Comparison of ENCODE assay signal across 21 cellular contexts in the genomic region with DNA sequence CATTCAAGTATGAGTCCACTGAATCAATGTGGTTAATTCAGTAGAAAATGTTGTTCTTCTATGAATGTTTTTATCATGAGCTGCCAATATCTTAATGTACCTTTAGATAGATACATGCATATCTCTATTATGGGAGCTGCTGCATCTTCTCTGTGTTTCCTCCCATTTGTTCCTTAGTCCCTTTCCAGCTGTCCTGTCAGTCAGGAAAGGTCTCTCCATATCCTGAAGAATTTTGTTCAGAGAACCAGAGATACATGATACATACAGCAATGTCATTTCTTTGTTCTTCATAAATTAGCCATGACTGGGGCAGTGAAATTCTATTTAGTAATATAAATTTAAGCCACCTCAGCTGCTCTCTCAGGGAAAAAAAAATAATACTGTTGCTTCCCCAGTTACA.
"Had no signal": no experiment of that assay in that cellular context is flagged by ENCODE, and none has a peak within 500 bp of the region (broad histone marks: within the 10 kb centered on the region; RNA-seq: fewer than 3 reads in every experiment).

No MANE protein-coding gene starts in this region.

- ATAC-seq: activated naive CD4-positive, alpha-beta T cell treated with anti-CD3 and anti-CD28 coated beads, Interleukin-2, amount 50 U/mL, for 72 hours; activated naive CD8-positive, alpha-beta T cell treated with anti-CD3 and anti-CD28 coated beads, Interleukin-2, amount 50 U/mL, for 24 hours; activated T-cell treated with anti-CD3 and anti-CD28 coated beads, Interleukin-2, amount 50 U/mL, for 4 hours; T-helper 17 cell had no signal

- H3K4me1 ChIP-seq: body of pancreas had no signal

- H3K9me3 ChIP-seq: ascending aorta, body of pancreas had no signal

- H3K36me3 ChIP-seq: ascending aorta had no signal

- H3K27ac ChIP-seq: ascending aorta, body of pancreas had no signal

- DNase-seq: activated B cell treated with CpG ODN at 0.5 μM for 24 hours; activated CD4-positive, alpha-beta memory T cell treated with anti-CD3 and anti-CD28 coated beads for 36 hours; activated CD4-positive, alpha-beta T cell treated with anti-CD3 and anti-CD28 coated beads, Interleukin-2, amount 10 ng/mL, durations not matched to agents 7 days and 5 days; activated CD8-positive, alpha-beta memory T cell treated with anti-CD3 and anti-CD28 coated beads for 24 hours; activated effector memory CD4-positive, alpha-beta T cell treated with anti-CD3 and anti-CD28 coated beads, Interleukin-2, amount 50 U/mL, for 16 hours; activated naive CD4-positive, alpha-beta T cell treated with Interleukin-2 at 50 U/mL for 16 hours; activated naive CD8-positive, alpha-beta T cell treated with anti-CD3 and anti-CD28 coated beads, Interleukin-2, amount 50 U/mL, for 24 hours; activated T-cell treated with anti-CD3 and anti-CD28 coated beads, Interleukin-2, amount 50 U/mL, for 4 hours; central memory CD4-positive, alpha-beta T cell; Karpas-422; NCI-H1436 treated with DMSO at 0.1 percent for 48 hours; NCI-H187; NCI-H2081; NCI-H446; SHP77 treated with DMSO at 0.1 percent for 48 hours; T-helper 17 cell; T-helper 9 cell had no signal

- FAIRE-seq: bronchial epithelial cell had no signal

- H3K4me3 ChIP-seq: ascending aorta, body of pancreas had no signal

- H3K27me3 ChIP-seq: ascending aorta, body of pancreas had no signal
